In the genomic region with DNA sequence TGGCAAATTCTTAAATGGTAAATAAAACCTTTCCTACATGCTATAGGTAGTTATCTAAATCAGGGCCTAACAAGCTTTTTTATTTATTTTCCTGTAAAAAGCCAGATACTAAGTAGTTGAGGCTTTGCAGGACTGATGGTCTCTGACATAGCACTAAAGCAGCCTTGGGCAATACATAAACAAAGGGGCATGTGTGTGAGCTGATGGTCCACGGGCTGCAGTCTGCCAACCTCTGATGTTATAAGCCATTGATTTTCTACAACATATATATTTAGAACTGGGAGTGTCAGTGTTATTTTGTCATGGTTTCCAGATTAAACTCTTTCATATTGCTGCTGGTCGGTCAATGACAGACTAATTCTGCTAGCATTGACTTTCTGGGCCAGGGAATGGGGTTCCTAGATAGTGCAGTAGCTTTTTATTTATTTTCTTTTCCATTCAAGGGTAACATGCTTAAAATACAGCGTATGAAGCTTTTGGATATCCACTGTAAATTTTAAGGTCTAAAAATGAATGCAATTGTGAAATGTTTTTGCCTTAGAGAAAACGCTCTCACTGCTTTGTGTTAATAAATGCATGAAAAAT, we compare ENCODE assay signal across 15 cellular contexts.
DNase-seq lines count a peak whose midpoint lies in the region; ATAC-seq, FAIRE-seq and TF ChIP-seq lines count a peak whose summit lies in the region.
"Had no signal": no experiment of that assay in that cellular context is flagged by ENCODE, and none has a peak within 500 bp of the region (broad histone marks: within the 10 kb centered on the region; RNA-seq: fewer than 3 reads in every experiment).

No MANE protein-coding gene starts in this region.

- H4K20me1 ChIP-seq in PC-9 (ENCODE audit: insufficient read depth) (no peaks in the 10 kb centered on the region), hepatocyte (ENCODE audit: insufficient read depth, poor library complexity, severe bottlenecking) (no peaks in the 10 kb centered on the region)

- WGBS in hepatocyte (ENCODE audit: low lambda C conversion rate, missing lambda C conversion rate) = 67% methylated on average over 4 of the region's 4 CpGs

- CTCF ChIA-PET in PC-9 (lab: Charles Lee) = interaction anchor here (1.1 kb wide), 1 partner anchor 144 kb away, joined by 3 read pairs; no protein-coding TSS in a partner anchor

- H3K79me2 ChIP-seq in PC-9 (ENCODE audit: low read depth) = peaks cover 57% of the 10 kb centered on the region
- H3K79me2 ChIP-seq in hepatocyte = peaks cover 80% of the 10 kb centered on the region

- H3F3A ChIP-seq in PC-9 (ENCODE audit: insufficient read depth, low read depth) = peaks cover 26% of the 10 kb centered on the region

- no peak for FAIRE-seq in kidney (lab: Jason Lieb, UNC)

- no peak for ATAC-seq in esophagus mucosa
- ATAC-seq: CD8-positive, alpha-beta T cell; GM23338 had no signal

- BruUV-seq in PC-9 (replicated peaks; lab: Mats Ljungman, UMichigan) = no TSS peak

- H3K36me3 ChIP-seq in PC-9 (ENCODE audit: low read depth) = no peaks in the 10 kb centered on the region
- no peaks in the 10 kb centered on the region for H3K36me3 ChIP-seq in hepatocyte (replicated peaks; ENCODE audit: insufficient read depth, low read depth)
- H3K36me3 ChIP-seq in kidney (ENCODE audit: control insufficient read depth in 1 of 2, insufficient read depth in 2 of 2, low read length in 2 of 2) = no peaks in the 10 kb centered on the region
- H3K36me3 ChIP-seq: SJCRH30 had no signal

- no peak overlapping the region for H2AFZ ChIP-seq in PC-9
- H2AFZ ChIP-seq in hepatocyte = no peak overlapping the region
- H2AFZ ChIP-seq: GM23338 had no signal

- intact Hi-C loops in PC-9 (cut with micrococcal nuclease; ENCODE audit: unreplicated experiment) = loop anchor here (1.0 kb wide), 1 partner anchor 135 kb away; no protein-coding TSS in a partner anchor
- intact Hi-C loops in kidney (cut with DNase I) = no loop called here

- peak overlapping the region; percentile 84 for H3K27ac ChIP-seq in PC-9
- peak overlapping the region; percentile 8 for H3K27ac ChIP-seq in hepatocyte
- peak overlapping the region in 1 of 2 donors; percentile 68 for H3K27ac ChIP-seq in kidney (ENCODE audit: low read depth in 2 of 2, low read length in 2 of 2)
- H3K27ac ChIP-seq: SJCRH30 had no signal

- TF ChIP-seq CTCF in PC-9 (conservative IDR thresholded peaks at IDR 0.05) (no peak), hepatocyte (IDR thresholded peaks at IDR 0.05; ENCODE audit: poor library complexity) (no peak), kidney (IDR thresholded peaks at IDR 0.05; ENCODE audit: borderline replicate concordance, extremely low read depth, insufficient read depth) (no peak)

- H3K27me3 ChIP-seq in PC-9 (ENCODE audit: insufficient read depth, low read depth) = no peaks in the 10 kb centered on the region
- no peaks in the 10 kb centered on the region for H3K27me3 ChIP-seq in hepatocyte
- H3K27me3 ChIP-seq: SJCRH30 had no signal

- H3K4me2 ChIP-seq in PC-9 = peak overlapping the region; percentile 81
- H3K4me2 ChIP-seq in hepatocyte = peak overlapping the region; percentile 39
- H3K4me2 ChIP-seq: GM23338 had no signal

- peak overlapping the region in 1 of 2 donors; percentile 17 for H3K9ac ChIP-seq in kidney (ENCODE audit: low read length in 2 of 2)

- DNase-seq in PC-9 = no peak
- peak; percentile 37 for DNase-seq in amniotic epithelial cell (ENCODE audit: low read depth)
- no peak for DNase-seq in hepatocyte (ENCODE audit: low spot score)
- no peak for DNase-seq in HPDE6-E6E7 (ENCODE audit: extremely low spot score)
- no peak for DNase-seq in kidney
- DNase-seq in retina = no peak
- DNase-seq: CD8-positive, alpha-beta T cell; NCI-H1417; NCI-H2029; NCI-H2171 treated with DMSO at 0.1 percent for 48 hours; NCI-H510A; RPMI8226; SJCRH30 had no signal

- H3K4me1 ChIP-seq in PC-9 (replicated peaks; ENCODE audit: insufficient read depth) = peaks cover 43% of the 10 kb centered on the region
- peaks cover 38% of the 10 kb centered on the region for H3K4me1 ChIP-seq in hepatocyte (ENCODE audit: insufficient read depth)
- H3K4me1 ChIP-seq in kidney (ENCODE audit: control insufficient read depth in 1 of 2, insufficient read depth in 1 of 2, low read depth in 1 of 2, low read length in 2 of 2) = peaks cover 35 to 42% of the 10 kb centered on the region in 2 donors
- H3K4me1 ChIP-seq: SJCRH30 had no signal

- H3K4me3 ChIP-seq in PC-9 (no peak overlapping the region), hepatocyte (no peak overlapping the region), kidney (ENCODE audit: low read length in 2 of 2) (peak overlapping the region in 1 of 2 donors; percentile 23)
- H3K4me3 ChIP-seq: GM23338, SJCRH30 had no signal

- H3K9me3 ChIP-seq in PC-9 (ENCODE audit: insufficient read depth, low read depth) = no peaks in the 10 kb centered on the region
- H3K9me3 ChIP-seq in hepatocyte (ENCODE audit: low read depth) = no peaks in the 10 kb centered on the region
- no peaks in the 10 kb centered on the region for H3K9me3 ChIP-seq in kidney (ENCODE audit: control insufficient read depth in 1 of 2, low read length in 2 of 2)
- H3K9me3 ChIP-seq: SJCRH30 had no signal

- POLR2A ChIA-PET in PC-9 (lab: Charles Lee; ENCODE audit: unreplicated experiment) = interaction anchor here (0.6 kb wide), 1 partner anchor 163 kb away, joined by 3 read pairs; no protein-coding TSS in a partner anchor

- H3K9me2 ChIP-seq in PC-9 (ENCODE audit: insufficient read depth) (no peaks in the 10 kb centered on the region), hepatocyte (replicated peaks; ENCODE audit: insufficient read depth) (no peaks in the 10 kb centered on the region)
